In the genomic region with DNA sequence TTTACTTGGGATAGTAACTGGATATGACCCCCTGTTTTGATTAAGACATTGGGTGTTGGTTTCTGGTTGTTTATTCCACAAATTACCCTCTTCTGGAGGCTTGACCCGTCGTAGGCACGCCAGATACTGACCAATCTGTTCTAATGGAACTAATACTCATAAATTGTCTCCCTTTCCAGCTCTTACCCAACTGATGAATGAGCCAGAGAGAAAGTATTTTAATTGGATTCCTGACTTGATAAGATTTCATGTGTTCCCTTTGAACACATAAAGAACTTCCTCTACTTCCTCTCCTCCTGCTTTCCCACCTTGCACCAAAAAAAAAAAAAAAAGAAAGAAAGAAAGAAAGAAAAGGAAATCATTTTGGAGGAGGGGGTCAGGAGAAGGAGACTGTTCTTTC, we compare ENCODE assay signal across 1 cellular context.
TF ChIP-seq lines count a peak whose summit lies in the region.

No MANE protein-coding gene starts in this region.

TF ChIP-seq in GM23338, 12 proteins besides CTCF, POLR2A, EP300 and RAD21 (continued from another document):
- TF ChIP-seq, protein P1, sequence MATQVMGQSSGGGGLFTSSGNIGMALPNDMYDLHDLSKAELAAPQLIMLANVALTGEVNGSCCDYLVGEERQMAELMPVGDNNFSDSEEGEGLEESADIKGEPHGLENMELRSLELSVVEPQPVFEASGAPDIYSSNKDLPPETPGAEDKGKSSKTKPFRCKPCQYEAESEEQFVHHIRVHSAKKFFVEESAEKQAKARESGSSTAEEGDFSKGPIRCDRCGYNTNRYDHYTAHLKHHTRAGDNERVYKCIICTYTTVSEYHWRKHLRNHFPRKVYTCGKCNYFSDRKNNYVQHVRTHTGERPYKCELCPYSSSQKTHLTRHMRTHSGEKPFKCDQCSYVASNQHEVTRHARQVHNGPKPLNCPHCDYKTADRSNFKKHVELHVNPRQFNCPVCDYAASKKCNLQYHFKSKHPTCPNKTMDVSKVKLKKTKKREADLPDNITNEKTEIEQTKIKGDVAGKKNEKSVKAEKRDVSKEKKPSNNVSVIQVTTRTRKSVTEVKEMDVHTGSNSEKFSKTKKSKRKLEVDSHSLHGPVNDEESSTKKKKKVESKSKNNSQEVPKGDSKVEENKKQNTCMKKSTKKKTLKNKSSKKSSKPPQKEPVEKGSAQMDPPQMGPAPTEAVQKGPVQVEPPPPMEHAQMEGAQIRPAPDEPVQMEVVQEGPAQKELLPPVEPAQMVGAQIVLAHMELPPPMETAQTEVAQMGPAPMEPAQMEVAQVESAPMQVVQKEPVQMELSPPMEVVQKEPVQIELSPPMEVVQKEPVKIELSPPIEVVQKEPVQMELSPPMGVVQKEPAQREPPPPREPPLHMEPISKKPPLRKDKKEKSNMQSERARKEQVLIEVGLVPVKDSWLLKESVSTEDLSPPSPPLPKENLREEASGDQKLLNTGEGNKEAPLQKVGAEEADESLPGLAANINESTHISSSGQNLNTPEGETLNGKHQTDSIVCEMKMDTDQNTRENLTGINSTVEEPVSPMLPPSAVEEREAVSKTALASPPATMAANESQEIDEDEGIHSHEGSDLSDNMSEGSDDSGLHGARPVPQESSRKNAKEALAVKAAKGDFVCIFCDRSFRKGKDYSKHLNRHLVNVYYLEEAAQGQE (IDR thresholded peaks at IDR 0.05; ENCODE audit: unreplicated experiment): no peak
- no peak for TF ChIP-seq EZH2 (IDR thresholded peaks at IDR 0.05; ENCODE audit: low read depth, unreplicated experiment)
